In genomic region chr17:59755069-59755468, GRCh38 we compare ENCODE assay signal across 7 cellular contexts. TPM values are rescaled to one million over a fixed set of nuclear protein-coding genes. Genes with fewer than 3 reads are reported as not detected.
DNase-seq lines count a peak whose midpoint lies in the region; ATAC-seq, FAIRE-seq and TF ChIP-seq lines count a peak whose summit lies in the region.
"Not testable (repeated sequence)": the region's sequence is repeated elsewhere in the genome, so short reads cannot be mapped to it uniquely, and the experiment has no call there.

No MANE protein-coding gene starts in this region.

- peaks cover 71% of the 10 kb centered on the region for H3K4me1 Mint-ChIP-seq in activated CD4-positive, alpha-beta memory T cell treated with anti-CD3 and anti-CD28 coated beads, Interleukin-2, amount 10 ng/mL, durations not matched to agents 7 days and 5 days
- H3K4me1 Mint-ChIP-seq in activated naive CD8-positive, alpha-beta T cell treated with anti-CD3 and anti-CD28 coated beads, Interleukin-2, amount 10 ng/mL, durations not matched to agents 7 days and 5 days: peaks cover 39% of the 10 kb centered on the region
- H3K4me1 Mint-ChIP-seq in naive thymus-derived CD4-positive, alpha-beta T cell: peaks cover 9 to 69% (median 24%) of the 10 kb centered on the region in 7 donors
- H3K4me1 Mint-ChIP-seq in stimulated activated memory B cell treated with anti-CD40 and anti-IgM and Interleukin-4, amounts not matched to agents 10 μg/mL and 1 μg/mL and 100 μg/mL, for 72 hours: peaks cover 45% of the 10 kb centered on the region

- not testable (repeated sequence) for TF ChIP-seq CTCF in RWPE1 (conservative IDR thresholded peaks at IDR 0.05; ENCODE audit: low read depth); endothelial cell of umbilical vein (IDR thresholded peaks at IDR 0.05; ENCODE audit: extremely low read depth in 1 of 2, insufficient read depth in 1 of 2, low read depth in 1 of 2, low read length in 2 of 2)

- H3K9me3 ChIP-seq in GM23248 (ENCODE audit: low read depth); endothelial cell of umbilical vein (replicated peaks; ENCODE audit: control insufficient read depth, insufficient read depth, low read length); naive thymus-derived CD4-positive, alpha-beta T cell (ENCODE audit: control insufficient read depth in 2 of 3, low read length in 3 of 3): not testable (repeated sequence)

- dilution Hi-C loops in endothelial cell of umbilical vein (cut with MboI; ENCODE audit: extremely low pct_ligation_motif_present, low sequenced_read_pairs): not testable (repeated sequence)

- not testable (repeated sequence) for H2AFZ ChIP-seq in GM23248; endothelial cell of umbilical vein (ENCODE audit: low read depth, low read length)

- not testable (repeated sequence) for H3K36me3 ChIP-seq in GM23248 (ENCODE audit: low read depth); endothelial cell of umbilical vein (ENCODE audit: control insufficient read depth in 2 of 2, extremely low read depth in 1 of 2, insufficient read depth in 2 of 2, low read length in 2 of 2); naive thymus-derived CD4-positive, alpha-beta T cell (ENCODE audit: control insufficient read depth in 2 of 3, insufficient read depth in 3 of 3, low read length in 3 of 3)

- not testable (repeated sequence) for TF ChIP-seq POLR2A in endothelial cell of umbilical vein (IDR thresholded peaks at IDR 0.05; ENCODE audit: low read depth, low read length)

- not testable (repeated sequence) for DNase-seq in GM23248; RWPE1 (ENCODE audit: low spot score); activated CD4-positive, alpha-beta memory T cell treated with anti-CD3 and anti-CD28 coated beads, Interleukin-2, amount 10 ng/mL, durations not matched to agents 7 days and 5 days; activated naive CD8-positive, alpha-beta T cell treated with anti-CD3 and anti-CD28 coated beads, Interleukin-2, amount 10 ng/mL, durations not matched to agents 7 days and 5 days; endothelial cell of umbilical vein (ENCODE audit: low read depth, low spot score); naive thymus-derived CD4-positive, alpha-beta T cell

- H3K9ac ChIP-seq in GM23248 (peak overlapping the region; percentile 85), endothelial cell of umbilical vein (replicated peaks; ENCODE audit: extremely low read depth, insufficient read depth, low read length) (peak overlapping the region; percentile 99)

- WGBS in GM23248 (ENCODE audit: low coverage in 1 of 2, low lambda C conversion rate in 2 of 2, missing lambda C conversion rate in 2 of 2), 2 experiments: 94 to 95% methylated on average over 8 to 12 of the region's 12 CpGs

- H3K36me3 Mint-ChIP-seq in activated CD4-positive, alpha-beta memory T cell treated with anti-CD3 and anti-CD28 coated beads, Interleukin-2, amount 10 ng/mL, durations not matched to agents 7 days and 5 days (ENCODE audit: low read depth): peaks cover 36% of the 10 kb centered on the region
- peaks cover 16% of the 10 kb centered on the region for H3K36me3 Mint-ChIP-seq in activated naive CD8-positive, alpha-beta T cell treated with anti-CD3 and anti-CD28 coated beads, Interleukin-2, amount 10 ng/mL, durations not matched to agents 7 days and 5 days
- peaks cover 14 to 25% (median 15%) of the 10 kb centered on the region in 5 donors for H3K36me3 Mint-ChIP-seq in naive thymus-derived CD4-positive, alpha-beta T cell
- H3K36me3 Mint-ChIP-seq in stimulated activated memory B cell treated with anti-CD40 and anti-IgM and Interleukin-4, amounts not matched to agents 10 μg/mL and 1 μg/mL and 100 μg/mL, for 72 hours: peaks cover 25% of the 10 kb centered on the region

- CTCF ChIA-PET in RWPE1 (lab: Yijun Ruan, JAX): interaction anchor here (0.6 to 1.8 kb wide), 2 partner anchors 26 to 28 kb away, joined by 6 read pairs; no protein-coding TSS in a partner anchor
- CTCF ChIA-PET in activated CD4-positive, alpha-beta memory T cell treated with anti-CD3 and anti-CD28 coated beads, Interleukin-2, amount 10 ng/mL, durations not matched to agents 7 days and 5 days (lab: Charles Lee): interaction anchor here (0.6 to 6.4 kb wide), 7 partner anchors 9 to 579 kb away, joined by 3 to 88 read pairs (median 35); no protein-coding TSS in a partner anchor
- CTCF ChIA-PET in endothelial cell of umbilical vein (lab: Charles Lee): interaction anchor here (1.0 to 5.1 kb wide), 11 partner anchors 9 to 159 kb away, joined by 3 to 110 read pairs (median 15); no protein-coding TSS in a partner anchor
- CTCF ChIA-PET in naive thymus-derived CD4-positive, alpha-beta T cell (lab: Charles Lee): interaction anchor here (0.6 to 1.4 kb wide), 3 partner anchors 10 to 106 kb away, joined by 3 read pairs; no protein-coding TSS in a partner anchor

- H3K4me1 ChIP-seq in GM23248 (ENCODE audit: insufficient read depth) (peaks cover 58% of the 10 kb centered on the region), endothelial cell of umbilical vein (ENCODE audit: control insufficient read depth, extremely low read depth, insufficient read depth, low read length) (peaks cover 52% of the 10 kb centered on the region)
- H3K4me1 ChIP-seq in naive thymus-derived CD4-positive, alpha-beta T cell (ENCODE audit: control insufficient read depth in 2 of 2, insufficient read depth in 2 of 2, low read length in 2 of 2): not testable (repeated sequence)

- H3K27ac ChIP-seq in GM23248 (peak overlapping the region; percentile 89), RWPE1 (peak overlapping the region; percentile 95), endothelial cell of umbilical vein (ENCODE audit: insufficient read depth, low read depth, low read length) (peak overlapping the region; percentile 100)
- H3K27ac ChIP-seq in naive thymus-derived CD4-positive, alpha-beta T cell (ENCODE audit: low read depth, low read length): peak overlapping the region; percentile 47

- in situ Hi-C loops in GM23248 (cut with MboI): loop anchor here (10.0 kb wide), 1 partner anchor 80 kb away; no protein-coding TSS in a partner anchor

- not testable (repeated sequence) for H3K4me3 ChIP-seq in GM23248; endothelial cell of umbilical vein (replicated peaks in 1 of 3; ENCODE audit: insufficient read depth in 1 of 3, low read depth in 1 of 3, low read length in 3 of 3); naive thymus-derived CD4-positive, alpha-beta T cell (ENCODE audit: low read length)

- peak overlapping the region; percentile 81 for H3K27ac Mint-ChIP-seq in activated CD4-positive, alpha-beta memory T cell treated with anti-CD3 and anti-CD28 coated beads, Interleukin-2, amount 10 ng/mL, durations not matched to agents 7 days and 5 days
- H3K27ac Mint-ChIP-seq in activated naive CD8-positive, alpha-beta T cell treated with anti-CD3 and anti-CD28 coated beads, Interleukin-2, amount 10 ng/mL, durations not matched to agents 7 days and 5 days: peak overlapping the region; percentile 85
- peak overlapping the region in 4 of 9 donors; percentile 14 to 94 (median 90) for H3K27ac Mint-ChIP-seq in naive thymus-derived CD4-positive, alpha-beta T cell
- H3K27ac Mint-ChIP-seq in stimulated activated memory B cell treated with anti-CD40 and anti-IgM and Interleukin-4, amounts not matched to agents 10 μg/mL and 1 μg/mL and 100 μg/mL, for 72 hours: peak overlapping the region; percentile 76

- H3K27me3 ChIP-seq in GM23248 (replicated peaks; ENCODE audit: insufficient read depth); endothelial cell of umbilical vein (ENCODE audit: control insufficient read depth in 2 of 2, insufficient read depth in 2 of 2, low read length in 2 of 2); naive thymus-derived CD4-positive, alpha-beta T cell (ENCODE audit: control insufficient read depth in 2 of 2, insufficient read depth in 2 of 2, low read length in 2 of 2): not testable (repeated sequence)

- H3K4me3 Mint-ChIP-seq in activated CD4-positive, alpha-beta memory T cell treated with anti-CD3 and anti-CD28 coated beads, Interleukin-2, amount 10 ng/mL, durations not matched to agents 7 days and 5 days; stimulated activated memory B cell treated with anti-CD40 and anti-IgM and Interleukin-4, amounts not matched to agents 10 μg/mL and 1 μg/mL and 100 μg/mL, for 72 hours: not testable (repeated sequence)
- peak overlapping the region; percentile 59 for H3K4me3 Mint-ChIP-seq in activated naive CD8-positive, alpha-beta T cell treated with anti-CD3 and anti-CD28 coated beads, Interleukin-2, amount 10 ng/mL, durations not matched to agents 7 days and 5 days
- peak overlapping the region in 2 of 10 donors; percentile 16 to 75 for H3K4me3 Mint-ChIP-seq in naive thymus-derived CD4-positive, alpha-beta T cell

- H3K4me2 ChIP-seq in GM23248 (ENCODE audit: unreplicated experiment) (peak overlapping the region; percentile 89), endothelial cell of umbilical vein (ENCODE audit: insufficient read depth, low read length) (peak overlapping the region; percentile 95)

- not testable (repeated sequence) for H3K9me1 ChIP-seq in endothelial cell of umbilical vein (replicated peaks; ENCODE audit: control insufficient read depth, extremely low read depth, insufficient read depth, low read length)

- ATAC-seq in activated naive CD8-positive, alpha-beta T cell treated with anti-CD3 and anti-CD28 coated beads, Interleukin-2, amount 10 ng/mL, durations not matched to agents 7 days and 5 days (ENCODE audit: low read depth); naive thymus-derived CD4-positive, alpha-beta T cell; stimulated activated memory B cell treated with anti-CD40 and anti-IgM and Interleukin-4, amounts not matched to agents 10 μg/mL and 1 μg/mL and 100 μg/mL, for 72 hours: not testable (repeated sequence)

- not testable (repeated sequence) for H3K9me2 ChIP-seq in GM23248 (ENCODE audit: insufficient read depth)

- H3K9me3 Mint-ChIP-seq in activated CD4-positive, alpha-beta memory T cell treated with anti-CD3 and anti-CD28 coated beads, Interleukin-2, amount 10 ng/mL, durations not matched to agents 7 days and 5 days; activated naive CD8-positive, alpha-beta T cell treated with anti-CD3 and anti-CD28 coated beads, Interleukin-2, amount 10 ng/mL, durations not matched to agents 7 days and 5 days; naive thymus-derived CD4-positive, alpha-beta T cell; stimulated activated memory B cell treated with anti-CD40 and anti-IgM and Interleukin-4, amounts not matched to agents 10 μg/mL and 1 μg/mL and 100 μg/mL, for 72 hours: not testable (repeated sequence)

- intact Hi-C loops in endothelial cell of umbilical vein (cut with micrococcal nuclease): not testable (repeated sequence)
- intact Hi-C loops in naive thymus-derived CD4-positive, alpha-beta T cell (cut with micrococcal nuclease): loop anchor here in 1 of 2 donors (10.0 kb wide), 1 partner anchor 350 kb away; no protein-coding TSS in a partner anchor

- H3K79me2 ChIP-seq in GM23248 (ENCODE audit: insufficient read depth) (peaks cover 70% of the 10 kb centered on the region), endothelial cell of umbilical vein (ENCODE audit: control insufficient read depth, insufficient read depth, low read length) (peaks cover 22% of the 10 kb centered on the region)

- H3F3A ChIP-seq in GM23248 (ENCODE audit: insufficient read depth): peaks cover 57% of the 10 kb centered on the region

- POLR2A ChIA-PET in RWPE1 (lab: Yijun Ruan, JAX; ENCODE audit: low non-redundant PET): not testable (repeated sequence)
- POLR2A ChIA-PET in activated CD4-positive, alpha-beta memory T cell treated with anti-CD3 and anti-CD28 coated beads, Interleukin-2, amount 10 ng/mL, durations not matched to agents 7 days and 5 days (lab: Charles Lee): interaction anchor here (0.8 to 5.7 kb wide), 14 partner anchors 7 to 138 kb away, joined by 3 to 279 read pairs (median 10); partner anchors contain the start of genes CLTC, PTRH2, RPS6KB1 and TUBD1
- POLR2A ChIA-PET in activated naive CD8-positive, alpha-beta T cell treated with anti-CD3 and anti-CD28 coated beads, Interleukin-2, amount 10 ng/mL, durations not matched to agents 7 days and 5 days (lab: Charles Lee): interaction anchor here (0.8 to 2.5 kb wide), 8 partner anchors 10 to 210 kb away, joined by 3 to 27 read pairs (median 4); partner anchors contain the start of gene RNFT1
- POLR2A ChIA-PET in endothelial cell of umbilical vein (lab: Charles Lee): interaction anchor here (0.6 to 4.8 kb wide), 9 partner anchors 28 to 104 kb away, joined by 3 to 224 read pairs (median 6); partner anchors contain the start of genes PTRH2 and VMP1
- POLR2A ChIA-PET in naive thymus-derived CD4-positive, alpha-beta T cell (lab: Charles Lee): interaction anchor here (0.7 kb wide), 1 partner anchor 123 kb away, joined by 3 read pairs; no protein-coding TSS in a partner anchor

- not testable (repeated sequence) for H4K20me1 ChIP-seq in GM23248 (ENCODE audit: insufficient read depth); endothelial cell of umbilical vein (replicated peaks; ENCODE audit: control insufficient read depth, extremely low read depth, insufficient read depth, low read length)

- FAIRE-seq in endothelial cell of umbilical vein (lab: Jason Lieb, UNC): not testable (repeated sequence)

- BruUV-seq in endothelial cell of umbilical vein (replicated peaks; lab: Mats Ljungman, UMichigan): TSS peak; percentile 29

- not testable (repeated sequence) for H3K27me3 Mint-ChIP-seq in activated CD4-positive, alpha-beta memory T cell treated with anti-CD3 and anti-CD28 coated beads, Interleukin-2, amount 10 ng/mL, durations not matched to agents 7 days and 5 days; activated naive CD8-positive, alpha-beta T cell treated with anti-CD3 and anti-CD28 coated beads, Interleukin-2, amount 10 ng/mL, durations not matched to agents 7 days and 5 days; naive thymus-derived CD4-positive, alpha-beta T cell; stimulated activated memory B cell treated with anti-CD40 and anti-IgM and Interleukin-4, amounts not matched to agents 10 μg/mL and 1 μg/mL and 100 μg/mL, for 72 hours

RNA-seq across cellular contexts. Expression of gene VMP1, which starts 47.6 kb away (rescaled TPM):
- total RNA-seq in GM23248 (2014; rRNA removed; shearing (Covaris generic)): 214 and 216 TPM in 2 replicates
- 120 and 134 TPM in 2 replicates for polyA plus RNA-seq in GM23248 (2016; fragmentation: Nextera tagmentation; extraction: Ambion mirVana)
- total RNA-seq in activated CD4-positive, alpha-beta memory T cell treated with anti-CD3 and anti-CD28 coated beads, Interleukin-2, amount 10 ng/mL, durations not matched to agents 7 days and 5 days: 100 to 1,000 TPM; 398 to 408 TPM
- total RNA-seq in activated naive CD8-positive, alpha-beta T cell treated with anti-CD3 and anti-CD28 coated beads, Interleukin-2, amount 10 ng/mL, durations not matched to agents 7 days and 5 days: 100 to 1,000 TPM; 114 to 116 TPM
- 270 and 321 TPM in 2 replicates for total RNA-seq in endothelial cell of umbilical vein
- 121 and 138 TPM in 2 replicates for polyA plus RNA-seq in endothelial cell of umbilical vein
- 82.1 and 129 TPM in 2 replicates for polyA plus RNA-seq in endothelial cell of umbilical vein (2011; cell fraction: cytosol; rRNA removed)
- polyA plus RNA-seq in endothelial cell of umbilical vein (2011; cell fraction: nucleus; rRNA removed): 480 and 810 TPM in 2 replicates
- 259 and 273 TPM in 2 replicates for polyA plus RNA-seq in endothelial cell of umbilical vein (2012)
- 581 and 744 TPM in 2 replicates for polyA minus RNA-seq in endothelial cell of umbilical vein
- polyA minus RNA-seq in endothelial cell of umbilical vein (2011; cell fraction: cytosol; rRNA and poly(A)+ RNA removed): 54.0 TPM
- 786 and 1,192 TPM in 2 replicates for polyA minus RNA-seq in endothelial cell of umbilical vein (2011; cell fraction: nucleus; rRNA and poly(A)+ RNA removed)
- total RNA-seq in naive thymus-derived CD4-positive, alpha-beta T cell: 100 to 1,000 TPM in 2 of 5 experiments, 10 to 100 TPM in 3; 70.3 to 370 (median 82.5) TPM
- polyA plus RNA-seq in naive thymus-derived CD4-positive, alpha-beta T cell: 10 to 100 TPM; 42.0 to 48.4 TPM

RNA-seq across cellular contexts. Expression of gene PTRH2, which starts 47.8 kb away (rescaled TPM):
- 18.2 and 19.1 TPM in 2 replicates for total RNA-seq in GM23248 (2014; rRNA removed; shearing (Covaris generic))
- polyA plus RNA-seq in GM23248 (2016; fragmentation: Nextera tagmentation; extraction: Ambion mirVana) (33.7 and 34.4 TPM in 2 replicates), endothelial cell of umbilical vein (40.0 and 46.7 TPM in 2 replicates)
- total RNA-seq in activated CD4-positive, alpha-beta memory T cell treated with anti-CD3 and anti-CD28 coated beads, Interleukin-2, amount 10 ng/mL, durations not matched to agents 7 days and 5 days: 10 to 100 TPM; 22.8 to 23.3 TPM
- 10 to 100 TPM; 16.2 to 17.3 TPM for total RNA-seq in activated naive CD8-positive, alpha-beta T cell treated with anti-CD3 and anti-CD28 coated beads, Interleukin-2, amount 10 ng/mL, durations not matched to agents 7 days and 5 days
- 40.1 and 41.2 TPM in 2 replicates for total RNA-seq in endothelial cell of umbilical vein
- 67.8 and 71.1 TPM in 2 replicates for polyA plus RNA-seq in endothelial cell of umbilical vein (2011; cell fraction: cytosol; rRNA removed)
- polyA plus RNA-seq in endothelial cell of umbilical vein (2011; cell fraction: nucleus; rRNA removed): 35.3 and 44.1 TPM in 2 replicates
- polyA plus RNA-seq in endothelial cell of umbilical vein (2012): 66.7 and 78.1 TPM in 2 replicates
- 49.5 and 59.7 TPM in 2 replicates for polyA minus RNA-seq in endothelial cell of umbilical vein
- 13.0 TPM for polyA minus RNA-seq in endothelial cell of umbilical vein (2011; cell fraction: cytosol; rRNA and poly(A)+ RNA removed)
- polyA minus RNA-seq in endothelial cell of umbilical vein (2011; cell fraction: nucleus; rRNA and poly(A)+ RNA removed): 13.7 and 17.6 TPM in 2 replicates
- 10 to 100 TPM in 3 of 5 experiments, 1 to 10 TPM in 2; 6.1 to 24.1 (median 15.0) TPM for total RNA-seq in naive thymus-derived CD4-positive, alpha-beta T cell
- 10 to 100 TPM; 17.9 to 25.1 TPM for polyA plus RNA-seq in naive thymus-derived CD4-positive, alpha-beta T cell

Comparison
In these comparisons a context has a peak if more than half of its experiments do, and no peak if none do; other contexts are left out.
1. H3K27ac ChIP-seq: peak in every context shown above with its lines; median percentile 100 in endothelial cell of umbilical vein; 95 in RWPE1; 89 in GM23248; 47 in naive thymus-derived CD4-positive, alpha-beta T cell.